ENCODE assay signal across 1 cellular context in genomic region chr17:57875109-57876022, GRCh38.
A peak's percentile ranks its signal among the peaks of the same experiment; 100 is the strongest.
TF ChIP-seq lines count a peak whose summit lies in the region.

No MANE protein-coding gene starts in this region.

TF ChIP-seq in A549, 52 proteins besides CTCF, POLR2A, EP300 and RAD21 (continued from another document):
- TF ChIP-seq HOXB5 (CRISPR knock-in tag; IDR thresholded peaks at IDR 0.05) = 0 out of 2 replicates have a peak, but pooled peaks have one; percentile 41
- TF ChIP-seq TFCP2L1 (CRISPR knock-in tag; IDR thresholded peaks at IDR 0.05) = no peak
- no peak for TF ChIP-seq PHF8 (IDR thresholded peaks at IDR 0.05; ENCODE audit: borderline replicate concordance, low read depth)
- TF ChIP-seq JUN (IDR thresholded peaks at IDR 0.05) = peak; percentile 76 to 91; a peak in 4 of 5 replicates
- peak; percentile 93 for TF ChIP-seq SMC3 (IDR thresholded peaks at IDR 0.05)
- no peak for TF ChIP-seq BHLHE40 (IDR thresholded peaks at IDR 0.05; ENCODE audit: low read depth, low read length)
- no peak for TF ChIP-seq NFE2L2 (conservative IDR thresholded peaks at IDR 0.05; ENCODE audit: low read length)
- TF ChIP-seq CBX2 (IDR thresholded peaks at IDR 0.05; ENCODE audit: borderline replicate concordance, low read depth) = no peak
- TF ChIP-seq GATA3 (IDR thresholded peaks at IDR 0.05; ENCODE audit: borderline replicate concordance) = peak; percentile 94
TF ChIP-seq in A549: peak in this region for 9.
